ENCODE assay signal across 18 cellular contexts in genomic region chr11:2529173-2529572, GRCh38.
"Had no signal": no experiment of that assay in that cellular context is flagged by ENCODE, and none has a peak within 500 bp of the region (broad histone marks: within the 10 kb centered on the region; RNA-seq: fewer than 3 reads in every experiment).

No MANE protein-coding gene starts in this region.

- H3K4me3 ChIP-seq: breast epithelium, left lung, psoas muscle, skin epidermis, tibial nerve, vagina had no signal

- H3K27ac Mint-ChIP-seq: stimulated activated naive CD8-positive, alpha-beta T cell treated with anti-CD3 and anti-CD28 coated beads, Interleukin-15, Interleukin-2, amounts not matched to agents 100 ng/mL and 50 ng/mL, for 24 hours had no signal

- H3K9me3 ChIP-seq: breast epithelium, left lung, psoas muscle, tibial nerve, vagina had no signal

- H3K36me3 Mint-ChIP-seq: naive B cell had no signal

- H3K27ac ChIP-seq: breast epithelium, epithelial cell of prostate, left lung, psoas muscle, skin epidermis, vagina, WERI-Rb-1 had no signal

- ATAC-seq: left lung, psoas muscle, right cardiac atrium had no signal

- H3K4me3 Mint-ChIP-seq: neural crest cell; stimulated activated naive CD8-positive, alpha-beta T cell treated with anti-CD3 and anti-CD28 coated beads, Interleukin-15, Interleukin-2, amounts not matched to agents 100 ng/mL and 50 ng/mL, for 24 hours had no signal

- DNase-seq: activated CD4-positive, alpha-beta T cell treated with anti-CD3 and anti-CD28 coated beads for 1 hour; activated CD8-positive, alpha-beta memory T cell treated with anti-CD3 and anti-CD28 coated beads for 24 hours; activated naive CD4-positive, alpha-beta T cell treated with Interleukin-2 at 50 U/mL for 16 hours; foreskin fibroblast; naive B cell; stimulated activated CD4-positive, alpha-beta T cell treated with anti-CD3 and anti-CD28 coated beads, Interleukin-15, amount 100 ng/mL, for 24 hours; stimulated activated CD4-positive, alpha-beta T cell treated with anti-CD3 and anti-CD28 coated beads, Interleukin-2, amount 100 ng/mL, for 48 hours; WERI-Rb-1 had no signal

- H3K27me3 Mint-ChIP-seq: stimulated activated naive CD8-positive, alpha-beta T cell treated with anti-CD3 and anti-CD28 coated beads, Interleukin-15, Interleukin-2, amounts not matched to agents 100 ng/mL and 50 ng/mL, for 24 hours had no signal

- H3K27me3 ChIP-seq: breast epithelium, left lung, tibial nerve, vagina had no signal

- H3K36me3 ChIP-seq: breast epithelium, left lung, tibial nerve, vagina, WERI-Rb-1 had no signal

- H3K9me3 Mint-ChIP-seq: naive B cell; neural crest cell; stimulated activated naive CD8-positive, alpha-beta T cell treated with anti-CD3 and anti-CD28 coated beads, Interleukin-15, Interleukin-2, amounts not matched to agents 100 ng/mL and 50 ng/mL, for 24 hours had no signal
